8 cellular contexts compared by ENCODE assay signal in the genomic region with DNA sequence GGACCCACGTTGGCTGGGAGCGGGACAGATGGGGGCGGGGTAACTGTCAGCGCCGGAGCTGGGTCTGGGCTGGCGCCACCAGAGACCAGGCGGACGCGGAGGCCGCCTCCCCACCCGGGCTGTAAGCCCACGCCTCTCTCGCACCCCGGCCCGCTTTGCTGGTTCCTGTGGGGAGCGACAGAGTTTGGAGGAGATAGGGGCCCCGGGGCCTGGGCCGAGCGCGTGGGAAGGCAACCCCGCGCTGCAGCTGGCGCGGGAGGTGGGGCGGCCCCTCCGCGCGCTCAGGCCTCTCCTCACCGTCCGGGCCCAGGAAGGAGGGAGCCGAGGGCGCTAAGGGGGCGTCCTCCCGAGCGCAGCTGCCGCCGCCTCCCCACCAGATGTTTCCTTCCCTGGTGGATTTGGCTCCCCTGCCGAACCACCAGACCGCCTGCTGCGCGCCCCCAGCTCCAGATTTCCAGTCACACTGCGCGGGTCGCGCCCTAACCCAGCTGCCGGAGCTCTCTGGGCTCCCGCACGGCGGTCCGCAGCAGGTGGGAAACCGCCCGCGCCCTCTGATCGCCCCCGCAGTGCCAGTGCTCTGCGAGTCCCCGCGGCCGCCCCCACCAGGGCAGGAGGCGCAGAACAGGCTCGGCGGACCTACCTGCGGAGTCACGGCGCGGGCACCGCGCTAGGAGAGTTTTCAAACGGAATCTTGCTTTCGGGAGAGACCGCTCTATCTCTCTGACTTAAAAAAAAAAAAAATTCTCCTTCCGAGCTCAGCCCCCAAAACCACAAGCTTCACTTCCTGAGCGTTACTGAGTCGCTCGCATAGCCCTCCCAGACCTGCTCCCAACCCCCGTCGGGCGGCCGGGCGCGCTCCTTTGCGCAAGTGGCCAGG. TPM values are rescaled to one million over a fixed set of nuclear protein-coding genes. Genes with fewer than 3 reads are reported as not detected.
DNase-seq lines count a peak whose midpoint lies in the region; ATAC-seq and TF ChIP-seq lines count a peak whose summit lies in the region.

No MANE protein-coding gene starts in this region.

- no peak overlapping the region for H2AFZ ChIP-seq in OCI-LY1 (ENCODE audit: low read length)

- H3K36me3 ChIP-seq in CD8-positive, alpha-beta T cell (ENCODE audit: insufficient read depth, low read length) = no peaks in the 10 kb centered on the region
- peaks cover 19% of the 10 kb centered on the region for H3K36me3 ChIP-seq in OCI-LY1 (ENCODE audit: insufficient read depth, low read length)

- no peaks in the 10 kb centered on the region; the same call in 1 of the 2 replicates for H3K79me2 ChIP-seq in OCI-LY1 (ENCODE audit: insufficient read depth, low read length)

- H3K9me2 ChIP-seq in OCI-LY1 (ENCODE audit: low read depth, low read length) = no peaks in the 10 kb centered on the region

- intact Hi-C loops in CD8-positive, alpha-beta T cell (cut with DNase I, micrococcal nuclease) = loop anchor here (1.0 to 10.0 kb wide), 15 partner anchors 9 to 1461 kb away; a partner anchor contains a TSS

- no peaks in the 10 kb centered on the region for H4K20me1 ChIP-seq in OCI-LY1 (ENCODE audit: insufficient read depth, low read length)

- no peaks in the 10 kb centered on the region for H3K27me3 ChIP-seq in CD8-positive, alpha-beta T cell (ENCODE audit: insufficient read depth, low read length)
- H3K27me3 ChIP-seq in OCI-LY1 (ENCODE audit: insufficient read depth, low read length) = no peaks in the 10 kb centered on the region

- H3K9me3 ChIP-seq in CD8-positive, alpha-beta T cell (ENCODE audit: low read length) = no peaks in the 10 kb centered on the region
- H3K9me3 ChIP-seq in OCI-LY1 (ENCODE audit: low read length) = no peaks in the 10 kb centered on the region

- peak overlapping the region; percentile 95 for H3K4me3 Mint-ChIP-seq in CD8-positive, alpha-beta T cell
- H3K4me3 Mint-ChIP-seq in activated T-cell treated with anti-CD3 and anti-CD28 coated beads, Interleukin-2, amount 50 U/mL, for 4 hours = peak overlapping the region; percentile 90

- DNase-seq in CD8-positive, alpha-beta T cell = peak; percentile 66 to 86 (median 82)
- peak; percentile 90 for DNase-seq in activated T-cell treated with anti-CD3 and anti-CD28 coated beads, Interleukin-2, amount 50 U/mL, for 4 hours
- DNase-seq in glomerular visceral epithelial cell (ENCODE audit: extremely low spot score) (peak; percentile 33), retina (peak; percentile 76), Ammon's horn (ENCODE audit: low spot score) (no peak)

- no peaks in the 10 kb centered on the region for H3K27me3 Mint-ChIP-seq in CD8-positive, alpha-beta T cell (ENCODE audit: low read depth)
- H3K27me3 Mint-ChIP-seq in activated T-cell treated with anti-CD3 and anti-CD28 coated beads, Interleukin-2, amount 50 U/mL, for 4 hours (ENCODE audit: low read depth) = no peaks in the 10 kb centered on the region

- no peaks in the 10 kb centered on the region for H3F3A ChIP-seq in OCI-LY1 (ENCODE audit: insufficient read depth, low read length)

- POLR2A ChIA-PET in CD8-positive, alpha-beta T cell (lab: Charles Lee) = interaction anchor here (0.7 to 3.8 kb wide), 18 partner anchors 9 to 185 kb away, joined by 3 to 38 read pairs (median 6); no protein-coding TSS in a partner anchor

- H3K27ac ChIP-seq in CD8-positive, alpha-beta T cell (ENCODE audit: low read depth, low read length) = peak overlapping the region; percentile 67
- H3K27ac ChIP-seq in OCI-LY1 (ENCODE audit: low read depth, low read length, poor library complexity, severe bottlenecking) = peak overlapping the region; percentile 87

- no peaks in the 10 kb centered on the region for H3K9me3 Mint-ChIP-seq in CD8-positive, alpha-beta T cell
- no peaks in the 10 kb centered on the region for H3K9me3 Mint-ChIP-seq in activated T-cell treated with anti-CD3 and anti-CD28 coated beads, Interleukin-2, amount 50 U/mL, for 4 hours

- peak; percentile 42 for TF ChIP-seq CTCF in CD8-positive, alpha-beta T cell (IDR thresholded peaks at IDR 0.05)
- peak; percentile 65 for TF ChIP-seq CTCF in OCI-LY1 (IDR thresholded peaks at IDR 0.05; ENCODE audit: low read length)

- peak overlapping the region; percentile 73 for H3K9ac ChIP-seq in OCI-LY1 (ENCODE audit: low read length)

- peaks cover 20% of the 10 kb centered on the region for H3K36me3 Mint-ChIP-seq in CD8-positive, alpha-beta T cell
- peaks cover 20% of the 10 kb centered on the region for H3K36me3 Mint-ChIP-seq in activated T-cell treated with anti-CD3 and anti-CD28 coated beads, Interleukin-2, amount 50 U/mL, for 4 hours (ENCODE audit: insufficient read depth)

- H3K27ac Mint-ChIP-seq in CD8-positive, alpha-beta T cell = peak overlapping the region; percentile 94

- H3K4me1 ChIP-seq in CD8-positive, alpha-beta T cell (ENCODE audit: insufficient read depth, low read length) = peaks cover 42% of the 10 kb centered on the region
- peaks cover 36% of the 10 kb centered on the region for H3K4me1 ChIP-seq in OCI-LY1 (ENCODE audit: insufficient read depth, low read length, severe bottlenecking)

- H3K4me1 Mint-ChIP-seq in CD8-positive, alpha-beta T cell (ENCODE audit: low read depth) = peaks cover 39% of the 10 kb centered on the region
- H3K4me1 Mint-ChIP-seq in activated T-cell treated with anti-CD3 and anti-CD28 coated beads, Interleukin-2, amount 50 U/mL, for 4 hours (ENCODE audit: low read depth) = peaks cover 37% of the 10 kb centered on the region

- CTCF ChIA-PET in CD8-positive, alpha-beta T cell (lab: Charles Lee) = interaction anchor here (0.7 to 7.1 kb wide), 27 partner anchors 9 to 489 kb away, joined by 3 to 54 read pairs (median 4); no protein-coding TSS in a partner anchor

- peak overlapping the region; percentile 83 for H3K4me2 ChIP-seq in OCI-LY1 (ENCODE audit: low read length)

- H3K4me3 ChIP-seq in CD8-positive, alpha-beta T cell (ENCODE audit: low read depth, low read length) = peak overlapping the region; percentile 94
- H3K4me3 ChIP-seq in OCI-LY1 (ENCODE audit: low read depth, low read length, poor library complexity, severe bottlenecking) = peak overlapping the region; percentile 85

- peak; percentile 64 for ATAC-seq in CD8-positive, alpha-beta T cell
- ATAC-seq in GM19328 (IDR thresholded peaks at IDR 0.05; ENCODE audit: unreplicated experiment) (peak; percentile 50), HG03442 (IDR thresholded peaks at IDR 0.05; ENCODE audit: unreplicated experiment) (peak; percentile 53)
- peak; percentile 49 to 55 for ATAC-seq in activated T-cell treated with anti-CD3 and anti-CD28 coated beads, Interleukin-2, amount 50 U/mL, for 4 hours

RNA-seq across cellular contexts. Expression of a gene that starts 1.1 kb away (rescaled TPM):
- 10 to 100 TPM; 30.6 to 32.6 TPM for total RNA-seq in CD8-positive, alpha-beta T cell
- total RNA-seq in activated T-cell treated with anti-CD3 and anti-CD28 coated beads, Interleukin-2, amount 50 U/mL, for 4 hours = 100 to 1,000 TPM in 2 of 3 donors, 10 to 100 TPM in 1; 99.4 to 136 (median 115) TPM
